Comparison of ENCODE assay signal across 9 cellular contexts in genomic region chr1:96723372-96723771, GRCh38. TPM values are rescaled to one million over a fixed set of nuclear protein-coding genes. Genes with fewer than 3 reads are reported as not detected.
DNase-seq lines count a peak whose midpoint lies in the region; ATAC-seq lines count a peak whose summit lies in the region.
"Had no signal": no experiment of that assay in that cellular context is flagged by ENCODE, and none has a peak within 500 bp of the region (broad histone marks: within the 10 kb centered on the region; RNA-seq: fewer than 3 reads in every experiment).

No MANE protein-coding gene starts in this region.

- H3K4me3 Mint-ChIP-seq in activated T-cell treated with anti-CD3 and anti-CD28 coated beads, Interleukin-2, amount 50 U/mL, for 4 hours = peak overlapping the region; percentile 94
- H3K4me3 Mint-ChIP-seq in activated naive CD8-positive, alpha-beta T cell treated with anti-CD3 and anti-CD28 coated beads, Interleukin-2, amount 10 ng/mL, durations not matched to agents 7 days and 5 days = peak overlapping the region; percentile 92

- ATAC-seq in activated T-cell treated with anti-CD3 and anti-CD28 coated beads, Interleukin-2, amount 50 U/mL, for 4 hours = no peak
- no peak for ATAC-seq in activated naive CD8-positive, alpha-beta T cell treated with anti-CD3 and anti-CD28 coated beads, Interleukin-2, amount 10 ng/mL, durations not matched to agents 7 days and 5 days (ENCODE audit: low read depth)
- no peak for ATAC-seq in GM19351 (IDR thresholded peaks at IDR 0.05; ENCODE audit: unreplicated experiment)
- no peak for ATAC-seq in GM19467 (IDR thresholded peaks at IDR 0.05; ENCODE audit: unreplicated experiment)

- H3K9me3 ChIP-seq in thymus (ENCODE audit: control insufficient read depth) = no peaks in the 10 kb centered on the region

- peaks cover 24% of the 10 kb centered on the region for H3K36me3 Mint-ChIP-seq in activated T-cell treated with anti-CD3 and anti-CD28 coated beads, Interleukin-2, amount 50 U/mL, for 4 hours (ENCODE audit: insufficient read depth)
- peaks cover 33% of the 10 kb centered on the region for H3K36me3 Mint-ChIP-seq in activated naive CD8-positive, alpha-beta T cell treated with anti-CD3 and anti-CD28 coated beads, Interleukin-2, amount 10 ng/mL, durations not matched to agents 7 days and 5 days

- H3K4me3 ChIP-seq in thymus (ENCODE audit: low read length) = peak overlapping the region; percentile 100

- H3K27me3 ChIP-seq in layer of hippocampus (ENCODE audit: control insufficient read depth, insufficient read depth, low read length) (no peaks in the 10 kb centered on the region), thymus (ENCODE audit: control insufficient read depth, insufficient read depth) (no peaks in the 10 kb centered on the region)

- POLR2A ChIA-PET in activated naive CD8-positive, alpha-beta T cell treated with anti-CD3 and anti-CD28 coated beads, Interleukin-2, amount 10 ng/mL, durations not matched to agents 7 days and 5 days (lab: Charles Lee) = no interaction called here

- peak overlapping the region; percentile 93 for H3K27ac Mint-ChIP-seq in activated naive CD8-positive, alpha-beta T cell treated with anti-CD3 and anti-CD28 coated beads, Interleukin-2, amount 10 ng/mL, durations not matched to agents 7 days and 5 days

- DNase-seq in activated T-cell treated with anti-CD3 and anti-CD28 coated beads, Interleukin-2, amount 50 U/mL, for 4 hours = no peak
- DNase-seq in activated T-cell treated with anti-CD3 and anti-CD28 coated beads, Interleukin-2, amount 50 U/mL, for 48 hours = no peak
- no peak for DNase-seq in activated naive CD8-positive, alpha-beta T cell treated with anti-CD3 and anti-CD28 coated beads, Interleukin-2, amount 10 ng/mL, durations not matched to agents 7 days and 5 days
- no peak for DNase-seq in NOMO-1 treated with dmso at 0.1 percent for 144 hours (lab: John Stamatoyannopoulos, UW; ENCODE audit: unreplicated experiment)
- DNase-seq: EL had no signal

- WGBS in thymus = 28% methylated on average over 4 of the region's 4 CpGs

- peaks cover 3% of the 10 kb centered on the region for H3K36me3 ChIP-seq in thymus (ENCODE audit: control insufficient read depth, insufficient read depth)

- H3K27ac ChIP-seq in layer of hippocampus (ENCODE audit: low read depth, low read length) (peak overlapping the region; percentile 99), thymus (ENCODE audit: low read depth) (no peak overlapping the region)

- H3K4me1 Mint-ChIP-seq in activated T-cell treated with anti-CD3 and anti-CD28 coated beads, Interleukin-2, amount 50 U/mL, for 4 hours (ENCODE audit: low read depth) = peaks cover 40% of the 10 kb centered on the region
- H3K4me1 Mint-ChIP-seq in activated naive CD8-positive, alpha-beta T cell treated with anti-CD3 and anti-CD28 coated beads, Interleukin-2, amount 10 ng/mL, durations not matched to agents 7 days and 5 days = peaks cover 24% of the 10 kb centered on the region

- no peaks in the 10 kb centered on the region for H3K27me3 Mint-ChIP-seq in activated T-cell treated with anti-CD3 and anti-CD28 coated beads, Interleukin-2, amount 50 U/mL, for 4 hours (ENCODE audit: low read depth)
- no peaks in the 10 kb centered on the region for H3K27me3 Mint-ChIP-seq in activated naive CD8-positive, alpha-beta T cell treated with anti-CD3 and anti-CD28 coated beads, Interleukin-2, amount 10 ng/mL, durations not matched to agents 7 days and 5 days

- no peaks in the 10 kb centered on the region for H3K9me3 Mint-ChIP-seq in activated T-cell treated with anti-CD3 and anti-CD28 coated beads, Interleukin-2, amount 50 U/mL, for 4 hours
- no peaks in the 10 kb centered on the region for H3K9me3 Mint-ChIP-seq in activated naive CD8-positive, alpha-beta T cell treated with anti-CD3 and anti-CD28 coated beads, Interleukin-2, amount 10 ng/mL, durations not matched to agents 7 days and 5 days

- no peaks in the 10 kb centered on the region for H3K4me1 ChIP-seq in thymus (ENCODE audit: control insufficient read depth, insufficient read depth, low read length)

RNA-seq across cellular contexts. Expression of gene PTBP2, which starts 1.8 kb away (rescaled TPM):
- 1 to 10 TPM; 8.3 to 9.7 (median 8.7) TPM for total RNA-seq in activated T-cell treated with anti-CD3 and anti-CD28 coated beads, Interleukin-2, amount 50 U/mL, for 4 hours
- total RNA-seq in activated naive CD8-positive, alpha-beta T cell treated with anti-CD3 and anti-CD28 coated beads, Interleukin-2, amount 10 ng/mL, durations not matched to agents 7 days and 5 days = 10 to 100 TPM; 15.3 to 18.2 TPM
- 43.9 TPM for polyA plus RNA-seq in thymus
